Comparison of ENCODE assay signal across 1 cellular context in genomic region chr4:122656583-122656982, GRCh38.
A peak's percentile ranks its signal among the peaks of the same experiment; 100 is the strongest.
TF ChIP-seq lines count a peak whose summit lies in the region.

No MANE protein-coding gene starts in this region.

TF ChIP-seq in K562, 482 proteins besides CTCF, POLR2A, EP300 and RAD21:
- peak; percentile 95 for TF ChIP-seq ZNF507 (tag; conservative IDR thresholded peaks at IDR 0.05)
